ENCODE assay signal across 15 cellular contexts in the genomic region with DNA sequence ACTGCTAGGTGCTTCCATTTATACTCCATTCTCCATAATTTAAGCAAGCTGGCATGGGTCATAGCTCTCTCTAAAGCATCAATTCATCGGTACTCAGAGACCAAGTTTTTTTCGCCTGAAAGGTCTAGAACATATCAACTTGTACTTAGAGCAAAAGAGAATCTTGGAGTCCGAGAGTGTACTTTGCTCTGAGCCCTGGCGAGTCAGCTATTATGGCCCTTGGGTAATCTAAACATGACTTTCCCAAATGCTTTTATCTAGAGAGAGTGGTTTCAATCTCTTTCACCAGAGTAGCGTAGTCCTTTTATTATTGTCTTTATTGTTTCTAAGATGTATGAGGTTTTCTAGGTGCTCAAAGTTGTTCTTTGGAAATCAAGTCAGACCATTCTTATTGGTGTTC. TPM values are rescaled to one million over a fixed set of nuclear protein-coding genes. Genes with fewer than 3 reads are reported as not detected.
DNase-seq lines count a peak whose midpoint lies in the region; ATAC-seq and FAIRE-seq lines count a peak whose summit lies in the region.
"Had no signal": no experiment of that assay in that cellular context is flagged by ENCODE, and none has a peak within 500 bp of the region (broad histone marks: within the 10 kb centered on the region; RNA-seq: fewer than 3 reads in every experiment).

No MANE protein-coding gene starts in this region.

- H3K4me3 ChIP-seq in BLaER1 (no peak overlapping the region), small intestine (ENCODE audit: low read depth in 1 of 2, low read length in 2 of 2) (no peak overlapping the region)
- H3K4me3 ChIP-seq: GM12878 had no signal

- peak; percentile 8 for DNase-seq in LoVo (ENCODE audit: low spot score)
- DNase-seq in left colon: peak in 1 of 2 donors; percentile 15
- DNase-seq in small intestine: peak; percentile 71
- no peak for DNase-seq in NCI-H2107 treated with DMSO at 0.1 percent for 48 hours (lab: John Stamatoyannopoulos, UW; ENCODE audit: unreplicated experiment)
- no peak for DNase-seq in AG08396 (ENCODE audit: low spot score)
- DNase-seq: 8988T; CD4-positive, alpha-beta memory T cell; DMS79; KG1 had no signal

- no peaks in the 10 kb centered on the region for H4K20me1 ChIP-seq in BLaER1

- FAIRE-seq in small intestine (lab: Jason Lieb, UNC): no peak
- FAIRE-seq: GM12878, GM18507 had no signal

- H3K9me3 ChIP-seq in BLaER1 (no peaks in the 10 kb centered on the region; the same call in 1 of the 2 replicates), small intestine (ENCODE audit: control insufficient read depth, low read depth) (no peaks in the 10 kb centered on the region)

- H3K27me3 ChIP-seq in BLaER1 (no peaks in the 10 kb centered on the region), small intestine (ENCODE audit: control insufficient read depth in 2 of 2, insufficient read depth in 2 of 2, low read length in 2 of 2) (no peaks in the 10 kb centered on the region)

- H3K9ac ChIP-seq in BLaER1: peak overlapping the region; percentile 30

- H3K4me1 ChIP-seq in BLaER1 (peaks cover 100% of the 10 kb centered on the region), small intestine (ENCODE audit: control insufficient read depth in 2 of 2, insufficient read depth in 1 of 2, low read depth in 1 of 2, low read length in 1 of 2) (no peaks in the 10 kb centered on the region)

- WGBS in small intestine, 3 donors: 23 to 60% (median 55%) methylated on average over 5 of the region's 5 CpGs

- H3K27ac ChIP-seq in BLaER1: peak overlapping the region; percentile 73
- H3K27ac ChIP-seq in small intestine (ENCODE audit: low read depth in 1 of 2, low read length in 1 of 2): no peak overlapping the region
- H3K27ac ChIP-seq: C4-2B had no signal

- intact Hi-C loops in left colon (cut with DNase I, micrococcal nuclease): loop anchor here (10.0 kb wide), 2 partner anchors 485 to 715 kb away; no protein-coding TSS in a partner anchor

- H3K4me2 ChIP-seq in BLaER1: peak overlapping the region; percentile 71

- ATAC-seq in left colon (peak; percentile 86), HG02678 (IDR thresholded peaks at IDR 0.05; ENCODE audit: unreplicated experiment) (no peak)
- ATAC-seq: GM12878, HCT116 had no signal

- H3K36me3 ChIP-seq in BLaER1: no peaks in the 10 kb centered on the region
- no peaks in the 10 kb centered on the region for H3K36me3 ChIP-seq in small intestine (ENCODE audit: control insufficient read depth in 2 of 2, insufficient read depth in 2 of 2, low read length in 2 of 2)

RNA-seq across cellular contexts. Expression of a gene that starts 34.4 kb away (rescaled TPM):
- 10 to 100 TPM; 25.4 to 27.2 TPM for total RNA-seq in left colon
- 10 to 100 TPM; 26.1 to 49.9 (median 28.4) TPM for polyA plus RNA-seq in small intestine

RNA-seq across cellular contexts. Expression of a gene that starts 34.5 kb away (rescaled TPM):
- total RNA-seq in left colon: 1 to 10 TPM; 6.0 to 7.5 TPM
- polyA plus RNA-seq in small intestine: 1 to 10 TPM; 2.4 to 4.0 (median 3.5) TPM

Comparison
In these comparisons a context has a peak if more than half of its experiments do, and no peak if none do; other contexts are left out.
1. DNase-seq: peak in LoVo (single experiment) and small intestine (single experiment); none in NCI-H2107 treated with DMSO at 0.1 percent for 48 hours (single experiment) and AG08396 (single experiment).